In genomic region chr1:1399187-1399869, GRCh38 we compare ENCODE assay signal across 8 cellular contexts. TPM values are rescaled to one million over a fixed set of nuclear protein-coding genes. Genes with fewer than 3 reads are reported as not detected.
DNase-seq lines count a peak whose midpoint lies in the region; ATAC-seq, FAIRE-seq and TF ChIP-seq lines count a peak whose summit lies in the region.

TSS of gene CCNL2 (minus strand) at chr1:1399335. CDS start at chr1:1399306, 29 bp downstream.

- TF ChIP-seq CTCF in CD14-positive monocyte (IDR thresholded peaks at IDR 0.05) (peak; percentile 67), HepG2 (CRISPR knock-in tag; IDR thresholded peaks at IDR 0.05) (peak; percentile 63)

- H3K4me3 ChIP-seq in HepG2 (replicated peaks in 1 of 3; ENCODE audit: insufficient read depth in 1 of 3, low read depth in 2 of 3, low read length in 3 of 3), result peak within 1 kb of the TSS; percentile 75 to 95 (median 93)

- peaks cover 48 to 73% of the 10 kb centered on the region in 2 donors for H3K36me3 Mint-ChIP-seq in CD14-positive monocyte
- H3K36me3 Mint-ChIP-seq in dendritic cell treated with granulocyte-macrophage colony-stimulating factor and Interleukin-4, amounts not matched to agents 40 ng/mL and 50 ng/mL, for 4 days (ENCODE audit: low read depth), result peaks cover 92% of the 10 kb centered on the region

- H2AFZ ChIP-seq in HepG2 (ENCODE audit: low read length), result no peak within 1 kb of the TSS

- 0% methylated on average over 4 of the region's 86 CpGs for WGBS in HepG2 (ENCODE audit: low lambda C conversion rate)

- DNase-seq in CD14-positive monocyte (ENCODE audit: low spot score) (peak; percentile 98), NCI-H748 (lab: John Stamatoyannopoulos, UW; ENCODE audit: unreplicated experiment) (peak; percentile 96), HepG2 (ENCODE audit: low spot score) (peak; percentile 93)
- DNase-seq in activated CD4-positive, alpha-beta T cell treated with anti-CD3 and anti-CD28 coated beads, Interleukin-2, amount 50 U/mL, for 24 hours (ENCODE audit: low read depth in 1 of 2, low spot score in 1 of 2), result peak; percentile 97 to 99
- peak; percentile 100 for DNase-seq in stimulated activated CD4-positive, alpha-beta T cell treated with anti-CD3 and anti-CD28 coated beads, Interleukin-4, amount 100 ng/mL, for 1 hour

- H4K20me1 ChIP-seq in HepG2 (ENCODE audit: insufficient read depth, low read length), result peaks cover 17% of the 10 kb centered on the region

- TF ChIP-seq EP300 in HepG2 (IDR thresholded peaks at IDR 0.05; ENCODE audit: low read depth in 2 of 2, low read length in 2 of 2), result no peak
- no peak for TF ChIP-seq EP300 in HepG2 (CRISPR knock-in tag; IDR thresholded peaks at IDR 0.05; ENCODE audit: borderline replicate concordance)

- H3K36me3 ChIP-seq in HepG2 (replicated peaks in 1 of 2; ENCODE audit: control insufficient read depth in 1 of 2, insufficient read depth in 2 of 2, low read length in 2 of 2), result peaks cover 10 to 42% of the 10 kb centered on the region in 2 experiments; a peak in 4 of 5 replicates

- H3K4me1 Mint-ChIP-seq in CD14-positive monocyte, result peaks cover 32% of the 10 kb centered on the region
- H3K4me1 Mint-ChIP-seq in dendritic cell treated with granulocyte-macrophage colony-stimulating factor and Interleukin-4, amounts not matched to agents 40 ng/mL and 50 ng/mL, for 4 days (ENCODE audit: low read depth), result peaks cover 50% of the 10 kb centered on the region

- peak within 1 kb of the TSS; percentile 85 for H3K27ac ChIP-seq in HepG2 (ENCODE audit: extremely low read length, insufficient read depth, low read length)

- H3K9me3 Mint-ChIP-seq in CD14-positive monocyte, result no peaks in the 10 kb centered on the region
- H3K9me3 Mint-ChIP-seq in dendritic cell treated with granulocyte-macrophage colony-stimulating factor and Interleukin-4, amounts not matched to agents 40 ng/mL and 50 ng/mL, for 4 days, result no peaks in the 10 kb centered on the region

- CTCF ChIA-PET in HepG2 (lab: Yijun Ruan, JAX; ENCODE audit: low intra/inter-chr PET ratio, low total read pairs), result no interaction called here

- no peaks in the 10 kb centered on the region for H3K27me3 ChIP-seq in HepG2 (ENCODE audit: control insufficient read depth in 1 of 2, insufficient read depth in 2 of 2, low read length in 2 of 2)

- H3K79me2 ChIP-seq in HepG2 (ENCODE audit: insufficient read depth, low read length), result peaks cover 44% of the 10 kb centered on the region

- 0 out of 2 replicates have a peak, but pooled peaks have one; percentile 6 for TF ChIP-seq RAD21 in HepG2 (CRISPR knock-in tag; IDR thresholded peaks at IDR 0.05)

- H3K4me2 ChIP-seq in HepG2 (ENCODE audit: low read depth, low read length), result peak within 1 kb of the TSS; percentile 94

- intact Hi-C loops in CD14-positive monocyte (cut with micrococcal nuclease) (no loop called here), HepG2 (cut with micrococcal nuclease; ENCODE audit: unreplicated experiment) (loop anchor here (2.0 kb wide), 1 partner anchor 23 kb away; no protein-coding TSS in a partner anchor)
- intact Hi-C loops in dendritic cell treated with granulocyte-macrophage colony-stimulating factor and Interleukin-4, amounts not matched to agents 40 ng/mL and 50 ng/mL, for 4 days (cut with micrococcal nuclease), result loop anchor here (1.0 kb wide), 1 partner anchor 24 kb away; the partner anchor contains the start of gene AURKAIP1

- peak in 1 of 2 experiments; percentile 62; a peak in 2 of 4 replicates for TF ChIP-seq POLR2A in HepG2 (IDR thresholded peaks at IDR 0.05; ENCODE audit: insufficient read depth in 1 of 2, low read depth in 2 of 2, low read length in 2 of 2)

- BruUV-seq in HepG2 (replicated peaks; lab: Mats Ljungman, UMichigan), result no TSS peak

- peak; percentile 50 for FAIRE-seq in HepG2 (lab: Jason Lieb, UNC)

- H3K4me1 ChIP-seq in HepG2 (ENCODE audit: insufficient read depth, low read length), result peaks cover 53% of the 10 kb centered on the region

- no peaks in the 10 kb centered on the region for H3K27me3 Mint-ChIP-seq in CD14-positive monocyte (ENCODE audit: low read depth in 3 of 3)
- no peaks in the 10 kb centered on the region for H3K27me3 Mint-ChIP-seq in dendritic cell treated with granulocyte-macrophage colony-stimulating factor and Interleukin-4, amounts not matched to agents 40 ng/mL and 50 ng/mL, for 4 days

- POLR2A ChIA-PET in HepG2 (lab: Yijun Ruan, JAX), result interaction anchor here (0.5 to 12.4 kb wide), 17 partner anchors 8 to 106 kb away, joined by 3 to 355 read pairs (median 8); partner anchors contain the start of genes ANKRD65, AURKAIP1, MRPL20 and MXRA8

- H3K9ac ChIP-seq in HepG2 (ENCODE audit: insufficient read depth, low read depth, low read length), result peak within 1 kb of the TSS; percentile 98

- H3K9me3 ChIP-seq in HepG2 (ENCODE audit: low read length), result no peaks in the 10 kb centered on the region

- H3K4me3 Mint-ChIP-seq in CD14-positive monocyte, result peak within 1 kb of the TSS; percentile 89 to 93
- H3K4me3 Mint-ChIP-seq in dendritic cell treated with granulocyte-macrophage colony-stimulating factor and Interleukin-4, amounts not matched to agents 40 ng/mL and 50 ng/mL, for 4 days, result peak within 1 kb of the TSS; percentile 91

- ATAC-seq in GM19372 (IDR thresholded peaks at IDR 0.05; ENCODE audit: low read depth, unreplicated experiment) (peak; percentile 94), HG03558 (IDR thresholded peaks at IDR 0.05; ENCODE audit: extremely low read depth, unreplicated experiment) (peak; percentile 83), HepG2 (peak; percentile 88)

- in situ Hi-C loops in HepG2 (cut with HindIII; ENCODE audit: extremely low pct_ligation_motif_present, low pct_unique_long_range_greater_than_20kb), result no loop called here

- peak within 1 kb of the TSS; percentile 87 to 95 (median 91) for H3K27ac Mint-ChIP-seq in CD14-positive monocyte
- H3K27ac Mint-ChIP-seq in dendritic cell treated with granulocyte-macrophage colony-stimulating factor and Interleukin-4, amounts not matched to agents 40 ng/mL and 50 ng/mL, for 4 days, result peak within 1 kb of the TSS; percentile 90

TF ChIP-seq in HepG2, 621 proteins besides CTCF, POLR2A, EP300 and RAD21 (continues in another document):
- TF ChIP-seq NPAS2 (CRISPR knock-in tag; IDR thresholded peaks at IDR 0.05; ENCODE audit: borderline replicate concordance), result no peak
- 0 out of 4 replicates have a peak, but pooled peaks of 1 of the 2 experiments have one; percentile 17 for TF ChIP-seq ATF4 (CRISPR knock-in tag; IDR thresholded peaks at IDR 0.05)

RNA-seq across cellular contexts. Expression of gene CCNL2, which starts in this region (rescaled TPM):
- polyA plus RNA-seq in CD14-positive monocyte, result 10 to 100 TPM in 1 of 2 donors, 1 to 10 TPM in 1; 8.6 to 10.4 TPM
- 19.6 and 105 TPM in 2 replicates for total RNA-seq in HepG2 (2016; rRNA removed; fragmentation: Illumina TruSeq; extraction: Trizol)
- 23.1 and 23.2 TPM in 2 replicates for total RNA-seq in HepG2 (2016; cell fraction: cytosol; rRNA removed; fragmentation: Illumina TruSeq; extraction: Trizol; ENCODE audit: low read depth)
- 18.4 and 112 TPM in 2 replicates for total RNA-seq in HepG2 (2016; cell fraction: insoluble cytoplasmic fraction; rRNA removed; fragmentation: Illumina TruSeq; extraction: Trizol)
- total RNA-seq in HepG2 (2016; cell fraction: membrane; rRNA removed; fragmentation: Illumina TruSeq; extraction: Trizol), result 21.7 and 25.3 TPM in 2 replicates
- total RNA-seq in HepG2 (2016; cell fraction: nucleus; rRNA removed; fragmentation: Illumina TruSeq; extraction: Trizol), result 252 and 278 TPM in 2 replicates
- 340 and 452 TPM in 2 replicates for polyA plus RNA-seq in HepG2 (2011; rRNA removed)
- polyA plus RNA-seq in HepG2 (2011; cell fraction: cytosol; rRNA removed), result 47.9 and 55.8 TPM in 2 replicates
- 3,874 and 4,178 TPM in 2 replicates for polyA plus RNA-seq in HepG2 (2011; cell fraction: nucleus; rRNA removed)
- polyA plus RNA-seq in HepG2 (2012), result 208 and 270 TPM in 2 replicates
- polyA plus RNA-seq in HepG2 (2016; cell fraction: cytosol; fragmentation: Illumina TruSeq; extraction: Trizol; ENCODE audit: low read depth), result 4.2 TPM in 2 replicates
- polyA plus RNA-seq in HepG2 (2016; cell fraction: insoluble cytoplasmic fraction; fragmentation: Illumina TruSeq; extraction: Trizol; ENCODE audit: low read depth), result 20.7 and 27.8 TPM in 2 replicates
- 9.4 TPM in 2 replicates for polyA plus RNA-seq in HepG2 (2016; cell fraction: membrane; fragmentation: Illumina TruSeq; extraction: Trizol; ENCODE audit: low read depth)
- 821 and 868 TPM in 2 replicates for polyA plus RNA-seq in HepG2 (2016; cell fraction: nucleus; fragmentation: Illumina TruSeq; extraction: Trizol; ENCODE audit: insufficient read depth, low read depth)
- polyA minus RNA-seq in HepG2 (2011; rRNA and poly(A)+ RNA removed; ENCODE audit: low replicate concordance), result 74.3 and 99.2 TPM in 2 replicates
- polyA minus RNA-seq in HepG2 (2011; cell fraction: cytosol; rRNA and poly(A)+ RNA removed), result 17.2 and 18.4 TPM in 2 replicates
- polyA minus RNA-seq in HepG2 (2011; cell fraction: nucleus; rRNA and poly(A)+ RNA removed), result 560 and 630 TPM in 2 replicates

Comparison
In these comparisons a context has a peak if more than half of its experiments do, and no peak if none do; other contexts are left out.
1. Peak in every context shown above with its lines: DNase-seq, ATAC-seq, H3K4me3 ChIP-seq and H3K27ac ChIP-seq.
2. intact Hi-C loops: an anchor here in dendritic cell treated with granulocyte-macrophage colony-stimulating factor and Interleukin-4, amounts not matched to agents 40 ng/mL and 50 ng/mL, for 4 days (1.0 kb wide) and HepG2 (2.0 kb wide); none called in CD14-positive monocyte.